Comparison of ENCODE assay signal across 1 cellular context in genomic region chr22:29031236-29031982, GRCh38.
TF ChIP-seq lines count a peak whose summit lies in the region.

No MANE protein-coding gene starts in this region.

TF ChIP-seq in GM23338, 12 proteins besides CTCF, POLR2A, EP300 and RAD21 (continued from another document):
- peak; percentile 36; the same call in 1 of the 2 replicates for TF ChIP-seq CREB1 (CRISPR knock-in tag; IDR thresholded peaks at IDR 0.05; ENCODE audit: low read depth)
